8 cellular contexts compared by ENCODE assay signal in genomic region chr16:29973384-29974246, GRCh38. TPM values are rescaled to one million over a fixed set of nuclear protein-coding genes. Genes with fewer than 3 reads are reported as not detected.
DNase-seq lines count a peak whose midpoint lies in the region; ATAC-seq and TF ChIP-seq lines count a peak whose summit lies in the region.

Gene TAOK2, plus strand, starts transcription at chr16:29973868. Its CDS starts 3,905 bp downstream, at chr16:29977773.

- peak; percentile 99 for DNase-seq in NCI-H1930 (lab: John Stamatoyannopoulos, UW)
- DNase-seq in left ventricle myocardium superior = peak; percentile 99
- DNase-seq in psoas muscle = peak; percentile 99 to 100

- intact Hi-C loops in T-helper 2 cell treated with Interferon-gamma antibody and Interleukin-4, amounts not matched to agents 100 ng/mL and 5 ng/mL, for 36 hours (cut with micrococcal nuclease) = loop anchor here (1.0 kb wide), 3 partner anchors 11 to 47 kb away; partner anchors contain the start of genes INO80E, KCTD13 and TMEM219
- intact Hi-C loops in left ventricle myocardium superior (cut with micrococcal nuclease) = no loop called here
- intact Hi-C loops in psoas muscle (cut with DNase I) = loop anchor here (2.0 to 10.0 kb wide), 4 partner anchors 21 to 1751 kb away; partner anchors contain the start of genes CDIPT (in 1 of the 2), HIRIP3 (in 1 of the 2) and KCTD13 (in 1 of the 2)

- H3K4me1 ChIP-seq in psoas muscle = peaks cover 25% of the 10 kb centered on the region
- H3K4me1 ChIP-seq in urinary bladder (ENCODE audit: insufficient read depth) = peaks cover 2% of the 10 kb centered on the region

- 2 to 3% (median 3%) methylated on average over 69 to 75 of the region's 75 CpGs for WGBS in psoas muscle, 3 donors
- 2% methylated on average over 75 of the region's 75 CpGs for WGBS in urinary bladder

- H3K4me3 ChIP-seq in psoas muscle (peak within 1 kb of the TSS; percentile 95), urinary bladder (ENCODE audit: low read depth, low read length) (peak within 1 kb of the TSS; percentile 68)

- H3K9me3 ChIP-seq in psoas muscle = no peaks in the 10 kb centered on the region

- no peaks in the 10 kb centered on the region for H3K27me3 ChIP-seq in psoas muscle (ENCODE audit: insufficient read depth in 3 of 3, low read length in 2 of 3)

- no peak for TF ChIP-seq CTCF in psoas muscle (IDR thresholded peaks at IDR 0.05)

- ATAC-seq in GM18505 (IDR thresholded peaks at IDR 0.05; ENCODE audit: unreplicated experiment) (peak; percentile 93), HG02970 (IDR thresholded peaks at IDR 0.05; ENCODE audit: low FRiP score, unreplicated experiment) (peak; percentile 97), left ventricle myocardium superior (peak; percentile 98), psoas muscle (peak; percentile 96 to 99 (median 98))

- H3K27ac ChIP-seq in angular gyrus (ENCODE audit: low read depth, low read length) (peak within 1 kb of the TSS; percentile 96), psoas muscle (peak within 1 kb of the TSS; percentile 91), urinary bladder (ENCODE audit: low read depth) (peak within 1 kb of the TSS; percentile 68)

- peak; percentile 83 for TF ChIP-seq POLR2A in GM18505 (IDR thresholded peaks at IDR 0.05; ENCODE audit: borderline replicate concordance, extremely low read depth, insufficient read depth, insufficient read length)

- peaks cover under 1 to 39% of the 10 kb centered on the region in 2 donors for H3K36me3 ChIP-seq in psoas muscle (ENCODE audit: insufficient read depth in 1 of 2, low read depth in 1 of 2)
- peaks cover 1% of the 10 kb centered on the region for H3K36me3 ChIP-seq in urinary bladder (ENCODE audit: insufficient read depth)

RNA-seq across cellular contexts. Expression of gene TAOK2, which starts in this region (rescaled TPM):
- 44.2 and 45.3 TPM in 2 replicates for total RNA-seq in T-helper 2 cell treated with Interferon-gamma antibody and Interleukin-4, amounts not matched to agents 100 ng/mL and 5 ng/mL, for 36 hours
- 34.9 TPM for total RNA-seq in left ventricle myocardium superior
- 10 to 100 TPM; 18.6 to 28.6 (median 22.0) TPM for total RNA-seq in psoas muscle
- 10 to 100 TPM; 15.7 to 30.2 (median 21.8) TPM for polyA plus RNA-seq in psoas muscle
- total RNA-seq in urinary bladder = 35.6 TPM
- 37.9 TPM for polyA plus RNA-seq in urinary bladder

Comparison
In these comparisons a context has a peak if more than half of its experiments do, and no peak if none do; other contexts are left out.
1. Peak in every context shown above with its lines: DNase-seq, ATAC-seq, H3K4me3 ChIP-seq and H3K27ac ChIP-seq.